ENCODE assay signal across 26 cellular contexts in genomic region chr7:40167291-40167690, GRCh38.
"Had no signal": no experiment of that assay in that cellular context is flagged by ENCODE, and none has a peak within 500 bp of the region (broad histone marks: within the 10 kb centered on the region; RNA-seq: fewer than 3 reads in every experiment).

No MANE protein-coding gene starts in this region.

- DNase-seq: colonic mucosa; cortex of kidney; dermis blood vessel endothelial cell; dorsolateral prefrontal cortex; effector CD4-positive, alpha-beta T cell; effector CD8-positive, alpha-beta T cell; effector memory CD4-positive, alpha-beta T cell; effector memory CD8-positive, alpha-beta T cell; endodermal cell; erythroblast; esophagus squamous epithelium; foreskin fibroblast; foreskin keratinocyte; foreskin melanocyte; gastrocnemius medialis; glutamatergic neuron; head of caudate nucleus had no signal

- H3K27ac ChIP-seq: colonic mucosa, coronary artery, dorsolateral prefrontal cortex, epithelial cell of prostate, esophagus muscularis mucosa, esophagus squamous epithelium, foreskin keratinocyte, gastrocnemius medialis, gastroesophageal sphincter had no signal

- H3K27ac Mint-ChIP-seq: dendritic cell treated with granulocyte-macrophage colony-stimulating factor and Interleukin-4, amounts not matched to agents 40 ng/mL and 50 ng/mL, for 4 days; effector memory CD8-positive, alpha-beta T cell; endodermal cell had no signal

- H3K4me1 ChIP-seq: colonic mucosa, esophagus muscularis mucosa, esophagus squamous epithelium, foreskin keratinocyte, gastrocnemius medialis, gastroesophageal sphincter had no signal

- FAIRE-seq: colon, endometrium, endothelial cell of umbilical vein, frontal cortex had no signal

- H3K4me3 Mint-ChIP-seq: dendritic cell treated with granulocyte-macrophage colony-stimulating factor and Interleukin-4, amounts not matched to agents 40 ng/mL and 50 ng/mL, for 4 days; effector memory CD8-positive, alpha-beta T cell; endodermal cell had no signal

- H3K36me3 ChIP-seq: colonic mucosa, esophagus muscularis mucosa, esophagus squamous epithelium, gastrocnemius medialis, gastroesophageal sphincter had no signal

- H3K27me3 ChIP-seq: colonic mucosa, dorsolateral prefrontal cortex, esophagus muscularis mucosa, esophagus squamous epithelium, foreskin keratinocyte, gastrocnemius medialis, gastroesophageal sphincter had no signal

- H3K4me3 ChIP-seq: colonic mucosa, coronary artery, dorsolateral prefrontal cortex, esophagus muscularis mucosa, esophagus squamous epithelium, gastrocnemius medialis, gastroesophageal sphincter had no signal

- H3K9me3 Mint-ChIP-seq: dendritic cell treated with granulocyte-macrophage colony-stimulating factor and Interleukin-4, amounts not matched to agents 40 ng/mL and 50 ng/mL, for 4 days; effector memory CD8-positive, alpha-beta T cell; endodermal cell had no signal

- H3K27me3 Mint-ChIP-seq: dendritic cell treated with granulocyte-macrophage colony-stimulating factor and Interleukin-4, amounts not matched to agents 40 ng/mL and 50 ng/mL, for 4 days had no signal

- H3K9me3 ChIP-seq: colonic mucosa, esophagus muscularis mucosa, esophagus squamous epithelium, gastrocnemius medialis, gastroesophageal sphincter had no signal
